2 cellular contexts compared by ENCODE assay signal in genomic region chr20:45017281-45017680, GRCh38.
TF ChIP-seq lines count a peak whose summit lies in the region.

No MANE protein-coding gene starts in this region.

TF ChIP-seq in SK-N-SH, 30 proteins besides CTCF, POLR2A, EP300 and RAD21 (continued from another document):
- TF ChIP-seq, protein P1, sequence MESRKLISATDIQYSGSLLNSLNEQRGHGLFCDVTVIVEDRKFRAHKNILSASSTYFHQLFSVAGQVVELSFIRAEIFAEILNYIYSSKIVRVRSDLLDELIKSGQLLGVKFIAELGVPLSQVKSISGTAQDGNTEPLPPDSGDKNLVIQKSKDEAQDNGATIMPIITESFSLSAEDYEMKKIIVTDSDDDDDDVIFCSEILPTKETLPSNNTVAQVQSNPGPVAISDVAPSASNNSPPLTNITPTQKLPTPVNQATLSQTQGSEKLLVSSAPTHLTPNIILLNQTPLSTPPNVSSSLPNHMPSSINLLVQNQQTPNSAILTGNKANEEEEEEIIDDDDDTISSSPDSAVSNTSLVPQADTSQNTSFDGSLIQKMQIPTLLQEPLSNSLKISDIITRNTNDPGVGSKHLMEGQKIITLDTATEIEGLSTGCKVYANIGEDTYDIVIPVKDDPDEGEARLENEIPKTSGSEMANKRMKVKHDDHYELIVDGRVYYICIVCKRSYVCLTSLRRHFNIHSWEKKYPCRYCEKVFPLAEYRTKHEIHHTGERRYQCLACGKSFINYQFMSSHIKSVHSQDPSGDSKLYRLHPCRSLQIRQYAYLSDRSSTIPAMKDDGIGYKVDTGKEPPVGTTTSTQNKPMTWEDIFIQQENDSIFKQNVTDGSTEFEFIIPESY (IDR thresholded peaks at IDR 0.05; ENCODE audit: borderline replicate concordance, low read depth), result no peak
- TF ChIP-seq, protein P2, sequence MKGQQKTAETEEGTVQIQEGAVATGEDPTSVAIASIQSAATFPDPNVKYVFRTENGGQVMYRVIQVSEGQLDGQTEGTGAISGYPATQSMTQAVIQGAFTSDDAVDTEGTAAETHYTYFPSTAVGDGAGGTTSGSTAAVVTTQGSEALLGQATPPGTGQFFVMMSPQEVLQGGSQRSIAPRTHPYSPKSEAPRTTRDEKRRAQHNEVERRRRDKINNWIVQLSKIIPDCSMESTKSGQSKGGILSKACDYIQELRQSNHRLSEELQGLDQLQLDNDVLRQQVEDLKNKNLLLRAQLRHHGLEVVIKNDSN (IDR thresholded peaks at IDR 0.05; ENCODE audit: borderline replicate concordance, low read depth), result no peak
- TF ChIP-seq RXRA (IDR thresholded peaks at IDR 0.05; ENCODE audit: borderline replicate concordance, low read depth) (no peak), SMC3 (IDR thresholded peaks at IDR 0.05; ENCODE audit: low read depth, low read length) (no peak), TCF12 (IDR thresholded peaks at IDR 0.05) (no peak), POLR2AphosphoS5 (IDR thresholded peaks at IDR 0.05; ENCODE audit: low read depth, low read length) (no peak)

TF ChIP-seq in SK-N-SH treated with all-trans-retinoic acid at 6 μM for 48 hours, 23 proteins besides CTCF, POLR2A, EP300 and RAD21 (continued from another document):
- TF ChIP-seq, protein P3, sequence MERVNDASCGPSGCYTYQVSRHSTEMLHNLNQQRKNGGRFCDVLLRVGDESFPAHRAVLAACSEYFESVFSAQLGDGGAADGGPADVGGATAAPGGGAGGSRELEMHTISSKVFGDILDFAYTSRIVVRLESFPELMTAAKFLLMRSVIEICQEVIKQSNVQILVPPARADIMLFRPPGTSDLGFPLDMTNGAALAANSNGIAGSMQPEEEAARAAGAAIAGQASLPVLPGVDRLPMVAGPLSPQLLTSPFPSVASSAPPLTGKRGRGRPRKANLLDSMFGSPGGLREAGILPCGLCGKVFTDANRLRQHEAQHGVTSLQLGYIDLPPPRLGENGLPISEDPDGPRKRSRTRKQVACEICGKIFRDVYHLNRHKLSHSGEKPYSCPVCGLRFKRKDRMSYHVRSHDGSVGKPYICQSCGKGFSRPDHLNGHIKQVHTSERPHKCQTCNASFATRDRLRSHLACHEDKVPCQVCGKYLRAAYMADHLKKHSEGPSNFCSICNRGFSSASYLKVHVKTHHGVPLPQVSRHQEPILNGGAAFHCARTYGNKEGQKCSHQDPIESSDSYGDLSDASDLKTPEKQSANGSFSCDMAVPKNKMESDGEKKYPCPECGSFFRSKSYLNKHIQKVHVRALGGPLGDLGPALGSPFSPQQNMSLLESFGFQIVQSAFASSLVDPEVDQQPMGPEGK (CRISPR knock-in tag; IDR thresholded peaks at IDR 0.05; ENCODE audit: borderline replicate concordance), result no peak
- TF ChIP-seq CSRNP3 (CRISPR knock-in tag; IDR thresholded peaks at IDR 0.05), result no peak
